Comparison of ENCODE assay signal across 17 cellular contexts in the genomic region with DNA sequence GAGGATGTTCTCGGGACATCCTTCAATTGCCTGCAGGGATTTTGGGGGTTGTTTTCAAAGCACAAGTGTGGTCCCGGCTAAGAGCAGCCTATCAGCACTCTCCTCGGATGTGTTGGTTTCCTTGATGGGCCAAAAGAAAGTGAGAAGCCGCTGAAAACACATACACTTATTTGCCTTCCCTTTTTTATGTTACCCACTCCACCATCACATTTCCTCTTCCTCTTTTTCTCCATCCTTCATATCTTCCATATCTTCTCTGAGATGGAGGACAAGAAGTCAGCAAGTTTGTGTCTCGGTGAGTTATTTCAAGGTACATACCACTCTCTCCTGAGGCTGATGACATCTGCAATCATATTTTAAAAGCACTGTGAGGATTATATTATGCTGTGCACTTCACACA.
"Had no signal": no experiment of that assay in that cellular context is flagged by ENCODE, and none has a peak within 500 bp of the region (broad histone marks: within the 10 kb centered on the region; RNA-seq: fewer than 3 reads in every experiment).

No MANE protein-coding gene starts in this region.

- H3K9me3 Mint-ChIP-seq: natural killer cell treated with Interleukin-12 subunit alpha and Interleukin-12 subunit beta and Interleukin-15 and Interleukin-18, amount 100 ng/mL, for 72 hours had no signal

- H3K27me3 Mint-ChIP-seq: activated CD4-positive, alpha-beta T cell treated with anti-CD3 and anti-CD28 coated beads, Interleukin-2, amount 10 ng/mL, durations not matched to agents 24 days and 14 days had no signal

- H3K4me3 Mint-ChIP-seq: activated CD4-positive, alpha-beta T cell treated with anti-CD3 and anti-CD28 coated beads, Interleukin-2, amount 10 ng/mL, durations not matched to agents 24 days and 14 days; activated CD8-positive, alpha-beta T cell treated with anti-CD3 and anti-CD28 coated beads, Interleukin-2, amount 10 ng/mL, durations not matched to agents 7 days and 5 days; activated naive CD8-positive, alpha-beta T cell treated with anti-CD3 and anti-CD28 coated beads, Interleukin-2, amount 50 U/mL, for 24 hours; activated T-helper 1 cell treated with anti-CD3 and anti-CD28 coated beads, Interleukin-12 subunit alpha, Interleukin-12 subunit beta, Interleukin-2, Interleukin-4 antibody, amounts not matched to agents 30 ng/mL and 10 ng/mL and 1 ng/mL, durations not matched to agents 14 hours and 24 hours and 36 hours; memory B cell; natural killer cell treated with Interleukin-12 subunit alpha and Interleukin-12 subunit beta and Interleukin-15 and Interleukin-18, amount 100 ng/mL, for 72 hours; T-helper 2 cell treated with Interferon-gamma antibody and Interleukin-4, amounts not matched to agents 5 μg/mL and 100 μg/mL, for 36 hours had no signal

- H3K27ac Mint-ChIP-seq: activated CD4-positive, alpha-beta T cell treated with anti-CD3 and anti-CD28 coated beads, Interleukin-2, amount 10 ng/mL, durations not matched to agents 24 days and 14 days; activated CD8-positive, alpha-beta T cell treated with anti-CD3 and anti-CD28 coated beads, Interleukin-2, amount 10 ng/mL, durations not matched to agents 7 days and 5 days; activated naive CD8-positive, alpha-beta T cell treated with anti-CD3 and anti-CD28 coated beads, Interleukin-2, amount 50 U/mL, for 24 hours; activated T-helper 1 cell treated with anti-CD3 and anti-CD28 coated beads, Interleukin-12 subunit alpha, Interleukin-12 subunit beta, Interleukin-2, Interleukin-4 antibody, amounts not matched to agents 30 ng/mL and 10 ng/mL and 1 ng/mL, durations not matched to agents 14 hours and 24 hours and 36 hours; memory B cell; natural killer cell treated with Interleukin-12 subunit alpha and Interleukin-12 subunit beta and Interleukin-15 and Interleukin-18, amount 100 ng/mL, for 72 hours; T-helper 2 cell treated with Interferon-gamma antibody and Interleukin-4, amounts not matched to agents 5 μg/mL and 100 μg/mL, for 36 hours had no signal

- H3K36me3 Mint-ChIP-seq: natural killer cell treated with Interleukin-12 subunit alpha and Interleukin-12 subunit beta and Interleukin-15 and Interleukin-18, amount 100 ng/mL, for 72 hours had no signal

- H3K4me1 Mint-ChIP-seq: activated naive CD8-positive, alpha-beta T cell treated with anti-CD3 and anti-CD28 coated beads, Interleukin-2, amount 50 U/mL, for 24 hours had no signal

- FAIRE-seq: islet of Langerhans, pancreas had no signal

- DNase-seq: activated CD4-positive, alpha-beta T cell treated with anti-CD3 and anti-CD28 coated beads, Interleukin-2, amount 10 ng/mL, durations not matched to agents 24 days and 14 days; activated CD4-positive, CD25-positive, alpha-beta regulatory T cell; activated CD8-positive, alpha-beta T cell treated with anti-CD3 and anti-CD28 coated beads, Interleukin-2, amount 10 ng/mL, durations not matched to agents 7 days and 5 days; activated gamma-delta T cell; activated naive CD4-positive, alpha-beta T cell treated with anti-CD3 and anti-CD28 coated beads, Interleukin-2, amount 50 U/mL, for 16 hours; activated naive CD8-positive, alpha-beta T cell treated with anti-CD3 and anti-CD28 coated beads, Interleukin-2, amount 50 U/mL, for 24 hours; heart left ventricle; pancreas; psoas muscle; right cardiac atrium; stimulated activated CD4-positive, alpha-beta T cell treated with anti-CD3 and anti-CD28 coated beads, Interleukin-4, amount 100 ng/mL, for 24 hours; stimulated activated naive CD4-positive, alpha-beta T cell treated with Interleukin-2 at 50 U/mL for 16 hours had no signal
